In genomic region chr19:55653651-55654322, GRCh38 we compare ENCODE assay signal across 8 cellular contexts. TPM values are rescaled to one million over a fixed set of nuclear protein-coding genes. Genes with fewer than 3 reads are reported as not detected.
DNase-seq lines count a peak whose midpoint lies in the region; ATAC-seq and TF ChIP-seq lines count a peak whose summit lies in the region.

No MANE protein-coding gene starts in this region.

- DNase-seq in BJ (ENCODE audit: low read depth) (peak; percentile 97), NCI-H446 treated with DMSO at 0.1 percent for 48 hours (lab: John Stamatoyannopoulos, UW) (peak; percentile 98), cerebellar nuclear complex (lab: John Stamatoyannopoulos, UW) (peak; percentile 67 to 94), kidney epithelial cell (ENCODE audit: low read depth) (peak; percentile 94)
- peak; percentile 97 for DNase-seq in activated CD4-positive, CD25-positive, alpha-beta regulatory T cell treated with anti-CD3 and anti-CD28 coated beads, Interleukin-2, amount 50 U/mL, for 72 hours
- DNase-seq in stimulated activated CD4-positive, alpha-beta T cell treated with anti-CD3 and anti-CD28 coated beads, Interleukin-15, amount 100 ng/mL, for 24 hours = peak; percentile 96

- H3K27me3 ChIP-seq in BJ (ENCODE audit: control insufficient read depth, insufficient read depth, low read length) (no peaks in the 10 kb centered on the region), kidney epithelial cell (ENCODE audit: control insufficient read depth, insufficient read depth, low read length) (no peaks in the 10 kb centered on the region)

- H3K4me3 ChIP-seq in BJ (ENCODE audit: low read depth, low read length) = peak overlapping the region; percentile 97
- H3K4me3 ChIP-seq in kidney epithelial cell (ENCODE audit: low read depth, low read length) = peak overlapping the region; percentile 70

- ATAC-seq in HG03432 (IDR thresholded peaks at IDR 0.05; ENCODE audit: unreplicated experiment) = peak; percentile 48

- TF ChIP-seq CTCF in BJ (IDR thresholded peaks at IDR 0.05; ENCODE audit: insufficient read depth, low read depth, low read length) (peak; percentile 100), kidney epithelial cell (IDR thresholded peaks at IDR 0.05; ENCODE audit: insufficient read depth, low read length, poor library complexity, severe bottlenecking) (peak; percentile 100)

- POLR2A ChIA-PET in BJ (lab: Charles Lee) = interaction anchor here (0.6 to 0.9 kb wide), 2 partner anchors 14 to 17 kb away, joined by 3 to 4 read pairs; no protein-coding TSS in a partner anchor

- H3K36me3 ChIP-seq in BJ (ENCODE audit: control insufficient read depth, insufficient read depth, low read length) (peaks cover 2% of the 10 kb centered on the region; the same call in 1 of the 2 replicates), kidney epithelial cell (ENCODE audit: control insufficient read depth, insufficient read depth, low read length) (no peaks in the 10 kb centered on the region)

- CTCF ChIA-PET in BJ (lab: Yijun Ruan, JAX) = interaction anchor here (0.6 to 1.7 kb wide), 20 partner anchors 9 to 656 kb away, joined by 3 to 18 read pairs (median 5); partner anchors contain the start of genes FIZ1, ZNF580, ZNF581 and ZNF865

- peak; percentile 90 for TF ChIP-seq POLR2A in GM19193 (IDR thresholded peaks at IDR 0.05; ENCODE audit: extremely low read depth, insufficient read depth, insufficient read length)

RNA-seq across cellular contexts. Expression of gene U2AF2, which starts 1.0 kb away (rescaled TPM):
- polyA plus RNA-seq in BJ (2011; rRNA removed) = 152 and 170 TPM in 2 replicates
- 65.9 and 93.2 TPM in 2 replicates for polyA minus RNA-seq in BJ (2011; rRNA and poly(A)+ RNA removed)
- total RNA-seq in kidney epithelial cell = 153 and 164 TPM in 2 replicates

RNA-seq across cellular contexts. Expression of gene CCDC106, which starts 5.8 kb away (rescaled TPM):
- polyA plus RNA-seq in BJ (2011; rRNA removed) = 5.5 and 8.9 TPM in 2 replicates
- 4.2 and 4.5 TPM in 2 replicates for polyA minus RNA-seq in BJ (2011; rRNA and poly(A)+ RNA removed)
- total RNA-seq in kidney epithelial cell = 12.0 and 12.2 TPM in 2 replicates

RNA-seq across cellular contexts. Expression of gene ZNF581, which starts 10.3 kb away (rescaled TPM):
- 22.1 and 31.3 TPM in 2 replicates for polyA plus RNA-seq in BJ (2011; rRNA removed)
- polyA minus RNA-seq in BJ (2011; rRNA and poly(A)+ RNA removed) = 17.4 and 25.2 TPM in 2 replicates
- total RNA-seq in kidney epithelial cell = 36.9 and 41.8 TPM in 2 replicates

RNA-seq across cellular contexts. Expression of gene ZNF580, which starts 13.0 kb away (rescaled TPM):
- 10.3 and 12.2 TPM in 2 replicates for polyA plus RNA-seq in BJ (2011; rRNA removed)
- 8.8 and 9.7 TPM in 2 replicates for polyA minus RNA-seq in BJ (2011; rRNA and poly(A)+ RNA removed)
- 10.1 and 10.4 TPM in 2 replicates for total RNA-seq in kidney epithelial cell

RNA-seq across cellular contexts. Expression of gene EPN1, which starts 21.2 kb away (rescaled TPM):
- 31.4 and 60.8 TPM in 2 replicates for polyA plus RNA-seq in BJ (2011; rRNA removed)
- polyA minus RNA-seq in BJ (2011; rRNA and poly(A)+ RNA removed) = 23.3 and 33.8 TPM in 2 replicates
- 155 and 186 TPM in 2 replicates for total RNA-seq in kidney epithelial cell

Comparison
In these comparisons a context has a peak if more than half of its experiments do, and no peak if none do; other contexts are left out.
1. Peak in every context shown above with its lines: DNase-seq, ATAC-seq and H3K4me3 ChIP-seq.